ENCODE assay signal across 10 cellular contexts in genomic region chr2:145006957-145007672, GRCh38.
A peak's percentile ranks its signal among the peaks of the same experiment; 100 is the strongest.
DNase-seq lines count a peak whose midpoint lies in the region; ATAC-seq, FAIRE-seq and TF ChIP-seq lines count a peak whose summit lies in the region.
"Had no signal": no experiment of that assay in that cellular context is flagged by ENCODE, and none has a peak within 500 bp of the region (broad histone marks: within the 10 kb centered on the region; RNA-seq: fewer than 3 reads in every experiment).

No MANE protein-coding gene starts in this region.

- H3K9me3 ChIP-seq in K562 (replicated peaks; ENCODE audit: control insufficient read depth, insufficient read depth, low read depth, low read length) (no peaks in the 10 kb centered on the region), tibial artery (no peaks in the 10 kb centered on the region), kidney (ENCODE audit: control insufficient read depth in 1 of 2, low read length in 2 of 2) (no peaks in the 10 kb centered on the region)
- no peaks in the 10 kb centered on the region for H3K9me3 ChIP-seq in CD8-positive, alpha-beta T cell (ENCODE audit: low read length)
- H3K9me3 ChIP-seq: stomach had no signal

- TF ChIP-seq EP300 in K562 (IDR thresholded peaks at IDR 0.05; ENCODE audit: low read length): no peak

- no peak overlapping the region for H3K4me3 Mint-ChIP-seq in CD8-positive, alpha-beta T cell
- H3K4me3 Mint-ChIP-seq: activated CD8-positive, alpha-beta T cell treated with anti-CD3 and anti-CD28 coated beads, Interleukin-2, amount 10 ng/mL, durations not matched to agents 7 days and 5 days had no signal

- H3K9me3 Mint-ChIP-seq in CD8-positive, alpha-beta T cell: no peaks in the 10 kb centered on the region

- intact Hi-C loops in K562 (cut with micrococcal nuclease): no loop called here
- intact Hi-C loops in left ventricle myocardium superior (cut with micrococcal nuclease): no loop called here
- intact Hi-C loops in tibial artery (cut with DNase I; ENCODE audit: low total_unique reads): loop anchor here (10.0 kb wide), 1 partner anchor 48 kb away; no protein-coding TSS in a partner anchor
- intact Hi-C loops in CD8-positive, alpha-beta T cell (cut with DNase I, micrococcal nuclease): no loop called here
- intact Hi-C loops in kidney (cut with DNase I): no loop called here

- no peak overlapping the region for H3K4me2 ChIP-seq in K562 (ENCODE audit: insufficient read depth, low read length)

- TF ChIP-seq CTCF in K562 (IDR thresholded peaks at IDR 0.05 in 2 of 3, conservative IDR thresholded peaks at IDR 0.05 in 1 of 3; ENCODE audit: insufficient read depth in 2 of 3, low read depth in 1 of 3, low read length in 3 of 3) (no peak), tibial artery (IDR thresholded peaks at IDR 0.05) (no peak), kidney (IDR thresholded peaks at IDR 0.05; ENCODE audit: borderline replicate concordance, extremely low read depth, insufficient read depth) (no peak)
- TF ChIP-seq CTCF in CD8-positive, alpha-beta T cell (IDR thresholded peaks at IDR 0.05): no peak

- H2AFZ ChIP-seq in K562 (ENCODE audit: low read depth, low read length): peak overlapping the region; percentile 82

- H3K4me1 ChIP-seq in K562 (replicated peaks in 1 of 2; ENCODE audit: control insufficient read depth in 2 of 2, insufficient read depth in 2 of 2, low read length in 2 of 2) (no peaks in the 10 kb centered on the region), tibial artery (peaks cover 0 to 24% (median 12%) of the 10 kb centered on the region in 4 donors), kidney (ENCODE audit: control insufficient read depth in 1 of 2, insufficient read depth in 1 of 2, low read depth in 1 of 2, low read length in 2 of 2) (no peaks in the 10 kb centered on the region)
- H3K4me1 ChIP-seq in CD8-positive, alpha-beta T cell (ENCODE audit: insufficient read depth, low read length): no peaks in the 10 kb centered on the region
- H3K4me1 ChIP-seq: stomach had no signal

- no peaks in the 10 kb centered on the region for H3K9me1 ChIP-seq in K562 (ENCODE audit: control insufficient read depth, insufficient read depth, low read length)

- no peaks in the 10 kb centered on the region; a peak in 1 of 5 replicates for H3K27me3 ChIP-seq in K562 (ENCODE audit: control insufficient read depth in 2 of 2, insufficient read depth in 2 of 2, low read length in 2 of 2)
- H3K27me3 ChIP-seq in tibial artery: no peaks in the 10 kb centered on the region
- no peaks in the 10 kb centered on the region for H3K27me3 ChIP-seq in CD8-positive, alpha-beta T cell (ENCODE audit: insufficient read depth, low read length)
- H3K27me3 ChIP-seq: stomach had no signal

- in situ Hi-C loops in K562 (cut with MboI): no loop called here

- ATAC-seq in K562: no peak
- ATAC-seq in left ventricle myocardium superior: peak; percentile 90
- ATAC-seq in CD8-positive, alpha-beta T cell: no peak
- ATAC-seq: activated CD8-positive, alpha-beta T cell treated with anti-CD3 and anti-CD28 coated beads, Interleukin-2, amount 10 ng/mL, durations not matched to agents 7 days and 5 days had no signal

- CTCF ChIA-PET in K562 (lab: Yijun Ruan, JAX; ENCODE audit: low intra/inter-chr PET ratio): no interaction called here
- CTCF ChIA-PET in CD8-positive, alpha-beta T cell (lab: Charles Lee): no interaction called here

- 44% methylated on average over 12 of the region's 12 CpGs for WGBS in K562 (ENCODE audit: insufficient coverage, low coverage, missing lambda C conversion rate)

- H3K36me3 ChIP-seq in K562 (ENCODE audit: control insufficient read depth, insufficient read depth, low read length): no peaks in the 10 kb centered on the region
- no peaks in the 10 kb centered on the region for H3K36me3 ChIP-seq in tibial artery
- no peaks in the 10 kb centered on the region for H3K36me3 ChIP-seq in CD8-positive, alpha-beta T cell (ENCODE audit: insufficient read depth, low read length)
- no peaks in the 10 kb centered on the region for H3K36me3 ChIP-seq in kidney (ENCODE audit: control insufficient read depth in 1 of 2, insufficient read depth in 2 of 2, low read length in 2 of 2)
- H3K36me3 ChIP-seq: stomach had no signal

- TF ChIP-seq RAD21 in K562 (CRISPR knock-in tag; conservative IDR thresholded peaks at IDR 0.05 in 1 of 2, IDR thresholded peaks at IDR 0.05 in 1 of 2): no peak

- no peak overlapping the region for H3K27ac Mint-ChIP-seq in CD8-positive, alpha-beta T cell
- H3K27ac Mint-ChIP-seq: activated CD8-positive, alpha-beta T cell treated with anti-CD3 and anti-CD28 coated beads, Interleukin-2, amount 10 ng/mL, durations not matched to agents 7 days and 5 days had no signal

- no peak for TF ChIP-seq POLR2A in K562 (conservative IDR thresholded peaks at IDR 0.05)

- H3K27ac ChIP-seq in K562 (ENCODE audit: extremely low read depth, low read depth, low read length) (no peak overlapping the region), tibial artery (peak overlapping the region; percentile 77 to 80), kidney (ENCODE audit: low read depth in 2 of 2, low read length in 2 of 2) (no peak overlapping the region)
- H3K27ac ChIP-seq in CD8-positive, alpha-beta T cell (ENCODE audit: low read depth, low read length): no peak overlapping the region

- H3K4me3 ChIP-seq in K562: no peak overlapping the region
- H3K4me3 ChIP-seq in tibial artery: peak overlapping the region; percentile 27 to 36
- no peak overlapping the region for H3K4me3 ChIP-seq in CD8-positive, alpha-beta T cell (ENCODE audit: low read depth, low read length)
- no peak overlapping the region for H3K4me3 ChIP-seq in kidney (ENCODE audit: low read length in 2 of 2)
- H3K4me3 ChIP-seq: stomach had no signal

- POLR2A ChIA-PET in K562 (lab: Yijun Ruan, JAX): no interaction called here
- POLR2A ChIA-PET in CD8-positive, alpha-beta T cell (lab: Charles Lee): no interaction called here

- no peaks in the 10 kb centered on the region for H3K27me3 Mint-ChIP-seq in CD8-positive, alpha-beta T cell (ENCODE audit: low read depth)

- no peak overlapping the region for H3K9ac ChIP-seq in K562 (ENCODE audit: insufficient read depth in 1 of 2, low read depth in 2 of 2, low read length in 2 of 2)
- H3K9ac ChIP-seq in kidney (ENCODE audit: low read length in 2 of 2): no peak overlapping the region

- no peaks in the 10 kb centered on the region for H3K4me1 Mint-ChIP-seq in CD8-positive, alpha-beta T cell (ENCODE audit: low read depth)

- no peaks in the 10 kb centered on the region for H4K20me1 ChIP-seq in K562 (replicated peaks; ENCODE audit: control insufficient read depth, insufficient read depth, low read length)

- H3K36me3 Mint-ChIP-seq in CD8-positive, alpha-beta T cell: no peaks in the 10 kb centered on the region

- DNase-seq in HK-2 (ENCODE audit: unreplicated experiment) (peak; percentile 79), K562 (ENCODE audit: extremely low read depth in 1 of 4, low spot score in 3 of 4) (no peak), left ventricle myocardium superior (peak; percentile 66), tibial artery (peak; percentile 61 to 79), kidney (no peak), HuH-7.5 (ENCODE audit: low spot score) (no peak)
- DNase-seq in CD8-positive, alpha-beta T cell: no peak
- DNase-seq: activated CD8-positive, alpha-beta T cell treated with anti-CD3 and anti-CD28 coated beads, Interleukin-2, amount 10 ng/mL, durations not matched to agents 7 days and 5 days; stomach had no signal

- FAIRE-seq in K562 (lab: Jason Lieb, UNC): no peak
- FAIRE-seq in kidney (lab: Jason Lieb, UNC): no peak
- FAIRE-seq: endometrium had no signal

- BruUV-seq in K562 (replicated peaks; lab: Mats Ljungman, UMichigan): no TSS peak

- no peaks in the 10 kb centered on the region for H3K79me2 ChIP-seq in K562 (ENCODE audit: control insufficient read depth, insufficient read depth, low read length)

TF ChIP-seq in K562, 482 proteins besides CTCF, POLR2A, EP300 and RAD21:
- TF ChIP-seq CEBPG (CRISPR knock-in tag; IDR thresholded peaks at IDR 0.05): no peak
- TF ChIP-seq CEBPG (tag; conservative IDR thresholded peaks at IDR 0.05 in 1 of 2, IDR thresholded peaks at IDR 0.05 in 1 of 2): peak; percentile 35 to 83; a peak in 3 of 4 replicates
- TF ChIP-seq, protein P1, sequence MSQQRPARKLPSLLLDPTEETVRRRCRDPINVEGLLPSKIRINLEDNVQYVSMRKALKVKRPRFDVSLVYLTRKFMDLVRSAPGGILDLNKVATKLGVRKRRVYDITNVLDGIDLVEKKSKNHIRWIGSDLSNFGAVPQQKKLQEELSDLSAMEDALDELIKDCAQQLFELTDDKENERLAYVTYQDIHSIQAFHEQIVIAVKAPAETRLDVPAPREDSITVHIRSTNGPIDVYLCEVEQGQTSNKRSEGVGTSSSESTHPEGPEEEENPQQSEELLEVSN (IDR thresholded peaks at IDR 0.05; ENCODE audit: borderline replicate concordance in 1 of 2, extremely low read depth in 1 of 2, insufficient read depth in 1 of 2, insufficient read length in 1 of 2, low read depth in 1 of 2, low read length in 1 of 2, poor library complexity in 1 of 2, severe bottlenecking in 1 of 2): no peak
- no peak for TF ChIP-seq ZKSCAN1 (IDR thresholded peaks at IDR 0.05; ENCODE audit: low read depth, low read length)
- peak; percentile 20; the same call in 1 of the 2 replicates for TF ChIP-seq ATF3 (IDR thresholded peaks at IDR 0.05)
- no peak for TF ChIP-seq ATF3 (CRISPR knock-in tag; conservative IDR thresholded peaks at IDR 0.05)
- peak; percentile 81 for TF ChIP-seq CEBPB (tag; IDR thresholded peaks at IDR 0.05)
- TF ChIP-seq GABPA (tag; conservative IDR thresholded peaks at IDR 0.05; ENCODE audit: low read depth): no peak

Comparison
In these comparisons a context has a peak if more than half of its experiments do, and no peak if none do; other contexts are left out.
1. DNase-seq: peak in HK-2 (single experiment), left ventricle myocardium superior (single experiment) and tibial artery (2 of 2); none in K562 (0 of 4), CD8-positive, alpha-beta T cell (0 of 7), kidney (single experiment) and HuH-7.5 (single experiment).
2. H3K27ac ChIP-seq: peak in tibial artery (2 of 2); none in K562 (single experiment), CD8-positive, alpha-beta T cell (single experiment) and kidney (0 of 2).
3. H3K4me3 ChIP-seq: peak in tibial artery (2 of 2); none in K562 (single experiment), CD8-positive, alpha-beta T cell (single experiment) and kidney (0 of 2).